In genomic region chr10:75236178-75236825, GRCh38 we compare ENCODE assay signal across 8 cellular contexts. TPM values are rescaled to one million over a fixed set of nuclear protein-coding genes. Genes with fewer than 3 reads are reported as not detected.
DNase-seq lines count a peak whose midpoint lies in the region; ATAC-seq, FAIRE-seq and TF ChIP-seq lines count a peak whose summit lies in the region.

No MANE protein-coding gene starts in this region.

- H3K9ac ChIP-seq in OCI-LY3 (ENCODE audit: low read length) (peak overlapping the region; percentile 43), H1 (replicated peaks in 1 of 4; ENCODE audit: extremely low read depth in 1 of 4, low read depth in 3 of 4, low read length in 3 of 4) (0 out of 7 replicates have a peak overlapping the region, but pooled peaks of 1 of the 4 experiments have one; percentile 6)

- H4K8ac ChIP-seq in H1 (ENCODE audit: extremely low read depth, insufficient read depth, low read length), result no peak overlapping the region

- no peak overlapping the region for H3K14ac ChIP-seq in H1 (ENCODE audit: insufficient read length)

- TF ChIP-seq RAD21 in H1 (IDR thresholded peaks at IDR 0.05 in 1 of 2, conservative IDR thresholded peaks at IDR 0.05 in 1 of 2; ENCODE audit: low read depth in 2 of 2, low read length in 2 of 2), result no peak

- H2AFZ ChIP-seq in OCI-LY3 (ENCODE audit: low read depth, low read length) (peak overlapping the region; percentile 87), H1 (ENCODE audit: low read length) (peak overlapping the region; percentile 60; the same call in 1 of the 2 replicates)

- no peak overlapping the region for H2BK20ac ChIP-seq in H1 (ENCODE audit: low read length)

- TF ChIP-seq EP300 in H1 (IDR thresholded peaks at IDR 0.05; ENCODE audit: borderline replicate concordance in 1 of 2, low read depth in 2 of 2, low read length in 2 of 2), result no peak

- CTCF ChIA-PET in H1 (lab: Charles Lee; ENCODE audit: partially characterized antibody), result interaction anchor here (0.7 to 18.9 kb wide), 24 partner anchors 10 to 1800 kb away, joined by 3 to 209 read pairs (median 5); partner anchors contain the start of genes SAMD8 and VDAC2

- H4K20me1 ChIP-seq in OCI-LY3 (ENCODE audit: insufficient read depth, low read length), result no peaks in the 10 kb centered on the region
- peaks cover 0 to 2% of the 10 kb centered on the region in 2 experiments for H4K20me1 ChIP-seq in H1 (replicated peaks in 1 of 2; ENCODE audit: control insufficient read depth in 1 of 2, insufficient read depth in 2 of 2, low read length in 2 of 2)

- no peak for FAIRE-seq in H1 (lab: Jason Lieb, UNC)

- H4K91ac ChIP-seq in H1 (replicated peaks; ENCODE audit: insufficient read length, low read length), result no peak overlapping the region

- H3K4me3 ChIP-seq in OCI-LY3 (ENCODE audit: low read length), result peak overlapping the region; percentile 95
- peak overlapping the region in 1 of 4 experiments; percentile 70; a peak in 2 of 8 replicates for H3K4me3 ChIP-seq in H1 (ENCODE audit: extremely low read depth in 1 of 4, insufficient read depth in 2 of 4, low read depth in 3 of 4, low read length in 4 of 4)
- H3K4me3 ChIP-seq in skin epidermis, result peak overlapping the region in 5 of 7 experiments; percentile 52 to 93 (median 71)

- H3K9me3 ChIP-seq in OCI-LY3 (ENCODE audit: insufficient read depth, low read length) (no peaks in the 10 kb centered on the region), H1 (ENCODE audit: insufficient read depth in 2 of 2, low read depth in 1 of 2, low read length in 1 of 2) (no peaks in the 10 kb centered on the region)

- ATAC-seq in GM21526 (IDR thresholded peaks at IDR 0.05; ENCODE audit: low FRiP score, unreplicated experiment) (peak; percentile 0), HG03354 (IDR thresholded peaks at IDR 0.05; ENCODE audit: poor library complexity, severe bottlenecking, unreplicated experiment) (no peak), HG03439 (IDR thresholded peaks at IDR 0.05; ENCODE audit: unreplicated experiment) (no peak)

- no peak overlapping the region for H3K18ac ChIP-seq in H1 (ENCODE audit: extremely low read depth, low read length)

- H3K27ac ChIP-seq in OCI-LY3 (ENCODE audit: low read length) (no peak overlapping the region), H1 (ENCODE audit: low read depth, low read length) (no peak overlapping the region), skin epidermis (peak overlapping the region in 14 of 21 experiments; percentile 43 to 94 (median 85))

- no peak overlapping the region for H2BK12ac ChIP-seq in H1 (ENCODE audit: low read depth, low read length)

- no peak overlapping the region for H4K5ac ChIP-seq in H1 (ENCODE audit: insufficient read length, low read depth, low read length)

- no peak for TF ChIP-seq POLR2A in H1 (IDR thresholded peaks at IDR 0.05; ENCODE audit: control extremely low read depth in 1 of 2, low read depth in 2 of 2, low read length in 2 of 2)

- no peak overlapping the region for H3K56ac ChIP-seq in H1 (replicated peaks; ENCODE audit: insufficient read length, low read depth, low read length)

- POLR2A ChIA-PET in H1 (lab: Charles Lee; ENCODE audit: partially characterized antibody), result interaction anchor here (0.6 to 27.6 kb wide), 5 partner anchors 15 to 587 kb away, joined by 3 to 801 read pairs (median 13); partner anchors contain the start of genes SAMD8 and VDAC2

- no peak overlapping the region for H3K4ac ChIP-seq in H1 (replicated peaks; ENCODE audit: insufficient read length, low read depth, low read length)

- WGBS in H1 (ENCODE audit: extremely low coverage in 1 of 2, insufficient coverage in 1 of 2, insufficient read length in 1 of 2, insufficient replicate concordance in 2 of 2, low coverage in 1 of 2, low lambda C conversion rate in 2 of 2, missing lambda C conversion rate in 1 of 2), 2 experiments, result 68% methylated on average over 12 of the region's 12 CpGs; no CpG with 5 or more reads in 1 of the 2 experiments

- H3K4me2 ChIP-seq in OCI-LY3 (ENCODE audit: low read length) (peak overlapping the region; percentile 61), H1 (ENCODE audit: insufficient read depth in 1 of 2, low read depth in 2 of 2, low read length in 2 of 2) (no peak overlapping the region)

- H3K27me3 ChIP-seq in OCI-LY3 (ENCODE audit: low read depth, low read length), result no peaks in the 10 kb centered on the region
- H3K27me3 ChIP-seq in H1 (replicated peaks in 1 of 4; ENCODE audit: control insufficient read depth in 3 of 4, extremely low read depth in 1 of 4, insufficient read depth in 3 of 4, low read length in 3 of 4), result no peaks in the 10 kb centered on the region

- DNase-seq in H1 (ENCODE audit: low read depth in 1 of 2, low spot score in 2 of 2) (no peak), cortex of kidney (lab: John Stamatoyannopoulos, UW) (no peak), DMS79 (lab: John Stamatoyannopoulos, UW) (no peak)

- H3K4me1 ChIP-seq in OCI-LY3 (ENCODE audit: low read length) (peaks cover 11% of the 10 kb centered on the region), H1 (replicated peaks in 1 of 4; ENCODE audit: control insufficient read depth in 3 of 4, insufficient read depth in 4 of 4, low read length in 3 of 4) (peaks cover 0 to 15% (median 10%) of the 10 kb centered on the region in 4 experiments; a peak in 6 of 7 replicates)

- H2BK5ac ChIP-seq in H1 (ENCODE audit: low read depth, low read length), result no peak overlapping the region

- no peak overlapping the region; the same call in 1 of the 2 replicates for H2BK15ac ChIP-seq in H1 (ENCODE audit: low read length)

- H3K36me3 ChIP-seq in OCI-LY3 (replicated peaks; ENCODE audit: low read depth, low read length) (peaks cover 17% of the 10 kb centered on the region), H1 (ENCODE audit: control insufficient read depth in 2 of 4, insufficient read depth in 4 of 4, low read length in 3 of 4) (peaks cover 11 to 21% (median 12%) of the 10 kb centered on the region in 4 experiments)

- H3K23me2 ChIP-seq in H1 (ENCODE audit: low read depth, low read length), result peaks cover 13% of the 10 kb centered on the region; the same call in 1 of the 2 replicates

- H2AK5ac ChIP-seq in H1 (ENCODE audit: low read depth, low read length), result no peak overlapping the region

- H2BK120ac ChIP-seq in H1 (replicated peaks; ENCODE audit: low read depth, low read length), result no peak overlapping the region

- no peak overlapping the region for H3K23ac ChIP-seq in H1 (ENCODE audit: insufficient read length)

- H3K79me2 ChIP-seq in OCI-LY3 (ENCODE audit: low read length), result no peaks in the 10 kb centered on the region
- no peaks in the 10 kb centered on the region for H3K79me2 ChIP-seq in H1 (ENCODE audit: control insufficient read depth in 1 of 2, insufficient read depth in 2 of 2, low read length in 2 of 2)

- TF ChIP-seq CTCF in OCI-LY3 (IDR thresholded peaks at IDR 0.05; ENCODE audit: low read depth, low read length) (no peak; the same call in 1 of the 2 replicates), H1 (IDR thresholded peaks at IDR 0.05; ENCODE audit: control extremely low read depth in 1 of 3, insufficient read depth in 1 of 3, low read depth in 1 of 3, low read length in 3 of 3) (no peak)

- H3K79me1 ChIP-seq in H1 (ENCODE audit: low read depth, low read length), result no peaks in the 10 kb centered on the region

TF ChIP-seq in H1, 55 proteins besides CTCF, POLR2A, EP300 and RAD21:
- no peak for TF ChIP-seq MAFK (IDR thresholded peaks at IDR 0.05; ENCODE audit: low read depth, low read length)
- TF ChIP-seq E2F6 (IDR thresholded peaks at IDR 0.05), result peak; percentile 90
TF ChIP-seq in H1: peak in this region for 1.

RNA-seq across cellular contexts. Expression of gene COMTD1, which starts 0.5 kb away (rescaled TPM):
- total RNA-seq in H1 (2021; fragmentation: NEBNext Ultra II Directional; extraction: Animal tissue kit (Norgen Biotek cat#: 25700)), result 31.9 and 32.5 TPM in 2 replicates
- polyA plus RNA-seq in H1 (2011; rRNA removed), result 42.4 and 59.4 TPM in 2 replicates
- 39.1 TPM for polyA plus RNA-seq in H1 (2011; cell fraction: cytosol; rRNA removed)
- polyA plus RNA-seq in H1 (2011; cell fraction: nucleus; rRNA removed), result 70.0 TPM
- 26.0 to 34.8 TPM (median 30.2 TPM) in 4 replicates for polyA plus RNA-seq in H1 (2012, experiment 1 of 2)
- 26.7 TPM for polyA plus RNA-seq in H1 (2012, experiment 2 of 2)
- 46.2 TPM for polyA plus RNA-seq in H1 (2013, experiment 1 of 2)
- polyA plus RNA-seq in H1 (2013, experiment 2 of 2), result 41.3 TPM
- 2.0 and 2.8 TPM in 2 replicates for polyA minus RNA-seq in H1 (2011; rRNA and poly(A)+ RNA removed)
- 12.6 TPM for polyA minus RNA-seq in H1 (2011; cell fraction: cytosol; rRNA and poly(A)+ RNA removed)
- 10.9 TPM for polyA minus RNA-seq in H1 (2011; cell fraction: nucleus; rRNA and poly(A)+ RNA removed)

RNA-seq across cellular contexts. Expression of gene VDAC2, which starts 25.7 kb away (rescaled TPM):
- 284 and 287 TPM in 2 replicates for total RNA-seq in H1 (2021; fragmentation: NEBNext Ultra II Directional; extraction: Animal tissue kit (Norgen Biotek cat#: 25700))
- 61.8 and 89.8 TPM in 2 replicates for polyA plus RNA-seq in H1 (2011; rRNA removed)
- 96.8 TPM for polyA plus RNA-seq in H1 (2011; cell fraction: cytosol; rRNA removed)
- 39.8 TPM for polyA plus RNA-seq in H1 (2011; cell fraction: nucleus; rRNA removed)
- polyA plus RNA-seq in H1 (2012, experiment 1 of 2), result 219 to 342 TPM (median 230 TPM) in 4 replicates
- polyA plus RNA-seq in H1 (2012, experiment 2 of 2), result 112 TPM
- polyA plus RNA-seq in H1 (2013, experiment 1 of 2), result 194 TPM
- polyA plus RNA-seq in H1 (2013, experiment 2 of 2), result 189 TPM
- polyA minus RNA-seq in H1 (2011; rRNA and poly(A)+ RNA removed), result 57.0 and 61.8 TPM in 2 replicates
- 80.7 TPM for polyA minus RNA-seq in H1 (2011; cell fraction: cytosol; rRNA and poly(A)+ RNA removed)
- 72.0 TPM for polyA minus RNA-seq in H1 (2011; cell fraction: nucleus; rRNA and poly(A)+ RNA removed)

Comparison
In these comparisons a context has a peak if more than half of its experiments do, and no peak if none do; other contexts are left out.
1. H3K27ac ChIP-seq: peak in skin epidermis (14 of 21); none in OCI-LY3 (single experiment) and H1 (single experiment).